In genomic region chr13:49443327-49443688, GRCh38 we compare ENCODE assay signal across 8 cellular contexts. TPM values are rescaled to one million over a fixed set of nuclear protein-coding genes. Genes with fewer than 3 reads are reported as not detected.
DNase-seq lines count a peak whose midpoint lies in the region; ATAC-seq and TF ChIP-seq lines count a peak whose summit lies in the region.

No MANE protein-coding gene starts in this region.

- no peak for TF ChIP-seq CTCF in LNCaP clone FGC (IDR thresholded peaks at IDR 0.05; ENCODE audit: control insufficient read depth, extremely low read depth, insufficient read depth)
- no peak for TF ChIP-seq CTCF in retinal pigment epithelial cell (conservative IDR thresholded peaks at IDR 0.05; ENCODE audit: low read depth, low read length)

- no peak for ATAC-seq in activated naive CD4-positive, alpha-beta T cell treated with anti-CD3 and anti-CD28 coated beads, Interleukin-2, amount 50 U/mL, for 72 hours
- no peak for ATAC-seq in esophagus mucosa
- no peak for ATAC-seq in HG03175 (IDR thresholded peaks at IDR 0.05; ENCODE audit: unreplicated experiment)

- H3K9me3 Mint-ChIP-seq in activated naive CD4-positive, alpha-beta T cell treated with anti-CD3 and anti-CD28 coated beads, Interleukin-2, amount 50 U/mL, for 72 hours, result no peaks in the 10 kb centered on the region

- H3K36me3 ChIP-seq in ES-I3 (ENCODE audit: insufficient read depth, low read length), result no peaks in the 10 kb centered on the region

- peak overlapping the region; percentile 95 for H3K9ac ChIP-seq in ES-I3 (ENCODE audit: low read depth, low read length)

- H3K36me3 Mint-ChIP-seq in activated naive CD4-positive, alpha-beta T cell treated with anti-CD3 and anti-CD28 coated beads, Interleukin-2, amount 50 U/mL, for 72 hours, result peaks cover 22 to 25% of the 10 kb centered on the region in 2 donors

- no peak for DNase-seq in LNCaP clone FGC (ENCODE audit: low read depth)
- no peak for DNase-seq in activated naive CD4-positive, alpha-beta T cell treated with anti-CD3 and anti-CD28 coated beads, Interleukin-2, amount 50 U/mL, for 72 hours (ENCODE audit: low spot score in 2 of 2)
- DNase-seq in hepatic stellate cell (ENCODE audit: low spot score), result peak; percentile 31
- DNase-seq in retinal pigment epithelial cell (ENCODE audit: low read depth), result no peak
- DNase-seq in KBM-7, result no peak

- peak overlapping the region; percentile 96 to 99 for H3K27ac Mint-ChIP-seq in activated naive CD4-positive, alpha-beta T cell treated with anti-CD3 and anti-CD28 coated beads, Interleukin-2, amount 50 U/mL, for 72 hours

- in situ Hi-C loops in KBM-7 (cut with MboI; ENCODE audit: low pct_unique_long_range_greater_than_20kb, low sequenced_read_pairs), result no loop called here

- H3K4me1 ChIP-seq in ES-I3 (ENCODE audit: insufficient read depth, low read length), result no peaks in the 10 kb centered on the region

- H3K4me3 ChIP-seq in LNCaP clone FGC (ENCODE audit: low read depth, low read length), result peak overlapping the region; percentile 62
- peak overlapping the region; percentile 89 for H3K4me3 ChIP-seq in retinal pigment epithelial cell (ENCODE audit: low read length)

- H3K9me3 ChIP-seq in ES-I3 (ENCODE audit: control insufficient read depth, insufficient read depth, low read length), result no peaks in the 10 kb centered on the region

RNA-seq across cellular contexts. Expression of gene CAB39L, which starts 0.6 kb away (rescaled TPM):
- total RNA-seq in activated naive CD4-positive, alpha-beta T cell treated with anti-CD3 and anti-CD28 coated beads, Interleukin-2, amount 50 U/mL, for 72 hours, result 10 to 100 TPM in 1 of 2 donors, 1 to 10 TPM in 1; 5.2 to 14.5 TPM
- 11.8 TPM for total RNA-seq in esophagus mucosa

RNA-seq across cellular contexts. Expression of gene SETDB2, which starts 0.8 kb away (rescaled TPM):
- 10 to 100 TPM; 16.0 to 22.7 TPM for total RNA-seq in activated naive CD4-positive, alpha-beta T cell treated with anti-CD3 and anti-CD28 coated beads, Interleukin-2, amount 50 U/mL, for 72 hours
- 5.1 TPM for total RNA-seq in esophagus mucosa

RNA-seq across cellular contexts. Expression of gene PHF11, which starts 52.4 kb away (rescaled TPM):
- 100 to 1,000 TPM in 1 of 2 donors, 10 to 100 TPM in 1; 57.2 to 132 TPM for total RNA-seq in activated naive CD4-positive, alpha-beta T cell treated with anti-CD3 and anti-CD28 coated beads, Interleukin-2, amount 50 U/mL, for 72 hours
- 21.7 TPM for total RNA-seq in esophagus mucosa
